25 cellular contexts compared by ENCODE assay signal in genomic region chr9:7139886-7140285, GRCh38.
"Had no signal": no experiment of that assay in that cellular context is flagged by ENCODE, and none has a peak within 500 bp of the region (broad histone marks: within the 10 kb centered on the region; RNA-seq: fewer than 3 reads in every experiment).

No MANE protein-coding gene starts in this region.

- H3K4me3 ChIP-seq: adrenal gland, body of pancreas, colonic mucosa had no signal

- H3K4me1 ChIP-seq: adrenal gland, colonic mucosa had no signal

- ATAC-seq: activated CD8-positive, alpha-beta memory T cell treated with anti-CD3 and anti-CD28 coated beads, Interleukin-2, amount 10 ng/mL, durations not matched to agents 7 days and 5 days; activated CD8-positive, alpha-beta T cell treated with anti-CD3 and anti-CD28 coated beads, Interleukin-2, amount 10 ng/mL, durations not matched to agents 7 days and 5 days; activated naive CD8-positive, alpha-beta T cell treated with anti-CD3 and anti-CD28 coated beads, Interleukin-2, amount 50 U/mL, for 24 hours; body of pancreas had no signal

- H3K27me3 ChIP-seq: adrenal gland, body of pancreas, colonic mucosa had no signal

- H3K27ac ChIP-seq: adrenal gland, body of pancreas, colonic mucosa, epithelial cell of prostate had no signal

- H3K9me3 ChIP-seq: adrenal gland, body of pancreas, colonic mucosa had no signal

- H3K36me3 ChIP-seq: adrenal gland, colonic mucosa had no signal

- DNase-seq: activated CD4-positive, alpha-beta T cell treated with anti-CD3 and anti-CD28 coated beads for 1 hour; activated CD4-positive, alpha-beta T cell treated with anti-CD3 and anti-CD28 coated beads for 4 hours; activated CD4-positive, alpha-beta T cell treated with anti-CD3 and anti-CD28 coated beads, Interleukin-2, amount 10 ng/mL, durations not matched to agents 7 days and 5 days; activated CD4-positive, alpha-beta T cell treated with anti-CD3 and anti-CD28 coated beads, Interleukin-2, amount 50 U/mL, for 4 hours; activated CD8-positive, alpha-beta memory T cell treated with anti-CD3 and anti-CD28 coated beads, Interleukin-2, amount 10 ng/mL, durations not matched to agents 7 days and 5 days; activated CD8-positive, alpha-beta memory T cell treated with anti-CD3 and anti-CD28 coated beads, Interleukin-2, amount 50 U/mL, for 4 hours; activated CD8-positive, alpha-beta T cell treated with anti-CD3 and anti-CD28 coated beads, Interleukin-2, amount 10 ng/mL, durations not matched to agents 7 days and 5 days; activated effector memory CD4-positive, alpha-beta T cell treated with anti-CD3 and anti-CD28 coated beads, Interleukin-2, amount 50 U/mL, for 16 hours; activated naive CD4-positive, alpha-beta T cell treated with anti-CD3 and anti-CD28 coated beads for 36 hours; activated naive CD8-positive, alpha-beta T cell treated with anti-CD3 and anti-CD28 coated beads for 36 hours; activated naive CD8-positive, alpha-beta T cell treated with anti-CD3 and anti-CD28 coated beads, Interleukin-2, amount 50 U/mL, for 24 hours; activated T-cell treated with anti-CD3 and anti-CD28 coated beads, Interleukin-2, amount 50 U/mL, for 1 hour; activated T-cell treated with anti-CD3 and anti-CD28 coated beads, Interleukin-2, amount 50 U/mL, for 48 hours; adrenal gland; amygdala; aorta; body of pancreas; central memory CD4-positive, alpha-beta T cell; cerebellar nuclear complex; colonic mucosa; effector CD8-positive, alpha-beta T cell; foreskin fibroblast; head of caudate nucleus; T-helper 2 cell had no signal
